ENCODE assay signal across 11 cellular contexts in the genomic region with DNA sequence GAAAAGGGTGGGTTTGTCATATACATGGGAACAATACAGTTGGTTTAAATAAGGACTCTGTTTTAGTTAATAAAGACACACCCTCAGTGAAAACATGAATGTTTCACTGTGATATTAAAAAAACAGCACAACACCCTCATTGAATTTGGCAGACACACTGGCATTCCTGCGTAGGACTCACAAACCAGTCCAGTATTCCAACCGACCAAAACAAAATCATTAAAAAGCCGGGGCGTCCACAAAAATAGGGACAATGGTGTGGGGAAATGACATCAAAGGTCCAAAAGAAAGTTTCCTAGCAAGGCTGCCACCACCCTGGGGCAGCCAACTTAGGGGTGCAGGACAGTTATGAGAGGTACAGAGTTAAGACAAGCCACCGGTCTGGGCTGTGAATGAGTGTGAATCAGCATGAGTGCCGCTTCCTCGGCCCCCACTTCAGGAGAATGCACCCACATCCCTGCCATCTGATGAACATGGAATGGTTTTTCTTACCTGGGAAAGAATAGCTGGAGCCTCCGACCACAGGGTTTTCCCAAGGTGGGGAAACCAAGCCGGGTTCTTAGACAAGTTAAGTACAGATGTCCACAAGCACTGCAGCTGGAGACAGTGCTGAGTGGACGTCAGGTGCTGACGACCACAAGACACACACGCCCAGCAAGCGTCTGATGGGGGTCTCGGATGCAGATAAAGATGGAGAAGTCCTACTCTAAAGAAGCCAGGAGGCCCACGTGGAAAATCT.
DNase-seq lines count a peak whose midpoint lies in the region; ATAC-seq and TF ChIP-seq lines count a peak whose summit lies in the region.
"Had no signal": no experiment of that assay in that cellular context is flagged by ENCODE, and none has a peak within 500 bp of the region (broad histone marks: within the 10 kb centered on the region; RNA-seq: fewer than 3 reads in every experiment).

No MANE protein-coding gene starts in this region.

- H3K27ac ChIP-seq in ovary (peak overlapping the region; percentile 14 to 53), vagina (peak overlapping the region; percentile 53), OCI-LY7 (ENCODE audit: low read depth, low read length, poor library complexity, severe bottlenecking) (no peak overlapping the region)

- ATAC-seq in Right ventricle myocardium inferior: peak; percentile 64
- ATAC-seq in Right ventricle myocardium superior (ENCODE audit: poor library complexity): peak; percentile 60
- ATAC-seq in HG03521 (IDR thresholded peaks at IDR 0.05; ENCODE audit: unreplicated experiment): no peak
- ATAC-seq: activated CD4-positive, alpha-beta T cell treated with anti-CD3 and anti-CD28 coated beads for 36 hours had no signal

- WGBS in ovary, 3 donors: 31 to 42% (median 37%) methylated on average over 15 of the region's 15 CpGs

- no peaks in the 10 kb centered on the region for H3K27me3 Mint-ChIP-seq in progenitor cell of endocrine pancreas
- H3K27me3 Mint-ChIP-seq: activated CD4-positive, alpha-beta T cell treated with anti-CD3 and anti-CD28 coated beads for 36 hours had no signal

- H3K4me2 ChIP-seq in OCI-LY7 (ENCODE audit: low read length): no peak overlapping the region
- H3K4me2 ChIP-seq: SK-N-SH had no signal

- BruUV-seq in OCI-LY7 (replicated peaks; lab: Mats Ljungman, UMichigan): no TSS peak

- no peak for TF ChIP-seq POLR2A in ovary (IDR thresholded peaks at IDR 0.05)
- no peak for TF ChIP-seq POLR2A in vagina (IDR thresholded peaks at IDR 0.05)

- H3K4me1 ChIP-seq in ovary (ENCODE audit: insufficient read depth) (peaks cover 13% of the 10 kb centered on the region), vagina (peaks cover 17% of the 10 kb centered on the region), OCI-LY7 (ENCODE audit: insufficient read depth, low read length, poor library complexity, severe bottlenecking) (peaks cover 15% of the 10 kb centered on the region)

- intact Hi-C loops in Right ventricle myocardium inferior (cut with DNase I): no loop called here
- intact Hi-C loops in cardiac septum (cut with DNase I): no loop called here
- intact Hi-C loops in Right ventricle myocardium superior (cut with DNase I): no loop called here
- intact Hi-C loops in ovary (cut with DNase I): no loop called here
- intact Hi-C loops in vagina (cut with DNase I): no loop called here
- intact Hi-C loops in OCI-LY7 (cut with micrococcal nuclease; ENCODE audit: unreplicated experiment): no loop called here

- POLR2A ChIA-PET in OCI-LY7 (lab: Charles Lee): interaction anchor here (0.6 kb wide), 1 partner anchor 165 kb away, joined by 5 read pairs; no protein-coding TSS in a partner anchor

- no peaks in the 10 kb centered on the region for H3K79me2 ChIP-seq in OCI-LY7 (ENCODE audit: insufficient read depth, low read depth, low read length)

- no peaks in the 10 kb centered on the region for H3K9me3 Mint-ChIP-seq in progenitor cell of endocrine pancreas (ENCODE audit: low read depth)

- peaks cover 30% of the 10 kb centered on the region for H3K36me3 Mint-ChIP-seq in progenitor cell of endocrine pancreas (ENCODE audit: insufficient read depth)

- no peaks in the 10 kb centered on the region for H3K9me2 ChIP-seq in OCI-LY7 (ENCODE audit: insufficient read depth, low read length)
- H3K9me2 ChIP-seq: SK-N-SH had no signal

- TF ChIP-seq CTCF in ovary (IDR thresholded peaks at IDR 0.05): no peak
- no peak for TF ChIP-seq CTCF in vagina (IDR thresholded peaks at IDR 0.05)
- TF ChIP-seq CTCF in progenitor cell of endocrine pancreas (IDR thresholded peaks at IDR 0.05; ENCODE audit: unreplicated experiment): no peak
- TF ChIP-seq CTCF in OCI-LY7 (conservative IDR thresholded peaks at IDR 0.05; ENCODE audit: low read length): no peak

- H3K4me3 Mint-ChIP-seq in progenitor cell of endocrine pancreas (ENCODE audit: low read depth): no peak overlapping the region
- H3K4me3 Mint-ChIP-seq: activated CD4-positive, alpha-beta T cell treated with anti-CD3 and anti-CD28 coated beads for 36 hours had no signal

- H3K36me3 ChIP-seq in ovary (no peaks in the 10 kb centered on the region), vagina (peaks cover 0 to 40% of the 10 kb centered on the region in 2 donors), OCI-LY7 (ENCODE audit: insufficient read depth, low read length) (peaks cover 68% of the 10 kb centered on the region)

- CTCF ChIA-PET in OCI-LY7 (lab: Charles Lee; ENCODE audit: unreplicated experiment): no interaction called here

- no peak for TF ChIP-seq EP300 in ovary (IDR thresholded peaks at IDR 0.05)

- H3K4me1 Mint-ChIP-seq in progenitor cell of endocrine pancreas (ENCODE audit: low read depth): no peaks in the 10 kb centered on the region

- no peak overlapping the region for H3K27ac Mint-ChIP-seq in progenitor cell of endocrine pancreas
- H3K27ac Mint-ChIP-seq: activated CD4-positive, alpha-beta T cell treated with anti-CD3 and anti-CD28 coated beads for 36 hours had no signal

- H3K4me3 ChIP-seq in ovary: no peak overlapping the region
- H3K4me3 ChIP-seq in vagina: no peak overlapping the region
- no peak overlapping the region for H3K4me3 ChIP-seq in OCI-LY7 (ENCODE audit: low read depth, low read length, poor library complexity, severe bottlenecking)

- no peaks in the 10 kb centered on the region for H4K20me1 ChIP-seq in OCI-LY7 (ENCODE audit: insufficient read depth, low read length)

- H3K9me3 ChIP-seq in ovary: no peaks in the 10 kb centered on the region
- H3K9me3 ChIP-seq in vagina: no peaks in the 10 kb centered on the region
- no peaks in the 10 kb centered on the region for H3K9me3 ChIP-seq in OCI-LY7 (ENCODE audit: low read length)
- H3K9me3 ChIP-seq: SK-N-SH had no signal

- DNase-seq in Right ventricle myocardium inferior (ENCODE audit: missing footprints) (no peak), cardiac septum (ENCODE audit: low spot score) (no peak), Right ventricle myocardium superior (peak; percentile 38), ovary (no peak), vagina (ENCODE audit: extremely low spot score in 2 of 2) (no peak), progenitor cell of endocrine pancreas (ENCODE audit: low spot score, unreplicated experiment) (no peak), OCI-LY7 (ENCODE audit: low spot score) (no peak)
- DNase-seq: activated CD4-positive, alpha-beta T cell treated with anti-CD3 and anti-CD28 coated beads for 36 hours; MV-4-11; SK-N-SH had no signal

- no peak overlapping the region for H2AFZ ChIP-seq in OCI-LY7 (ENCODE audit: low read length)

- H3K27me3 ChIP-seq in ovary (no peaks in the 10 kb centered on the region), vagina (no peaks in the 10 kb centered on the region)
